8 cellular contexts compared by ENCODE assay signal in the genomic region with DNA sequence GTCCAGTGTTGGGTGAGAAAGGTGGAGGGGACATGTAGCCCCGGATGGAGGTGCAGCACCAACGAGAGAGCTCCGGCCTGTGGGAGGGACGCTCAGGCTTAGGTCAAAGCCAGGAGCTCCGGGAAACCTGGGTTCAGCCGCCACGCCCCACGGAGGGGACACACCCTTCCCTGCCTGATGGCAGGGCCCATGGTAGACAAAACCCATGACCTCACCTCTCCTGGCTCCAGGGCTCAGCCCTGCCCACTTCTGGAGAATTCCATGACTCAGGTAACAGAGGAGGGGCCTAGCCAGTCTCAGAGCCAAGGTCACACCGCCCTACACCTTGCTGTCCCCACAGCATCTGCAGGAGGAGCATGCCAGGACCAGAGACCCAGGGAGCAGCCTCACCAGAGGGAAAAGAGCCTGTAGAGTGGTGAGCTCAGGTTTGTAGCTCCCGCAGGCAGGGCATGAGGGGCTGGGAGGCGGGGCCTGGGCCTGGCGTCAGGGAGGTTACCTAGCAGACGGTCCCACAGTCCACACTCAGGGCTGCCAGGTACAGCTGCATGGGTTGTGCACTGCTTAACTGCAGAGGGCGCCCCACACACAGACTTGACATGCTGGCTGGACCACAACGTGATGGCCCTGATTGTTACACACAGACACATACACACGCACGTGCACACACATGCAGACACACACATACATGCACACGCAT.
DNase-seq lines count a peak whose midpoint lies in the region; ATAC-seq and TF ChIP-seq lines count a peak whose summit lies in the region.

No MANE protein-coding gene starts in this region.

- peak; percentile 51 for TF ChIP-seq CTCF in GM10248 (IDR thresholded peaks at IDR 0.05; ENCODE audit: control extremely low read depth, extremely low read depth, low read depth, missing control alignments)
- peak in 5 of 6 experiments; percentile 44 to 82 (median 52) for TF ChIP-seq CTCF in esophagus squamous epithelium (IDR thresholded peaks at IDR 0.05)

- H3K4me1 ChIP-seq in esophagus squamous epithelium (peaks cover 3 to 29% (median 10%) of the 10 kb centered on the region in 3 donors), trophoblast cell (ENCODE audit: control insufficient read depth in 1 of 2, insufficient read depth in 2 of 2, low read length in 2 of 2) (peaks cover 33 to 46% of the 10 kb centered on the region in 2 experiments)

- H3K27me3 Mint-ChIP-seq in activated CD4-positive, alpha-beta T cell treated with anti-CD3 and anti-CD28 coated beads, Interleukin-2, amount 10 ng/mL, durations not matched to agents 24 days and 14 days, result no peaks in the 10 kb centered on the region

- H4K12ac ChIP-seq in trophoblast cell (ENCODE audit: low read depth, low read length), result peak overlapping the region; percentile 76

- H3K27me3 ChIP-seq in esophagus squamous epithelium (no peaks in the 10 kb centered on the region), trophoblast cell (ENCODE audit: insufficient read depth, low read length) (no peaks in the 10 kb centered on the region)

- peak overlapping the region; percentile 86 for H2BK12ac ChIP-seq in trophoblast cell (ENCODE audit: low read length)

- H4K8ac ChIP-seq in trophoblast cell (ENCODE audit: low read depth, low read length), result peak overlapping the region; percentile 72

- peak overlapping the region; percentile 85 for H3K14ac ChIP-seq in trophoblast cell (ENCODE audit: low read length)

- H3K9me3 Mint-ChIP-seq in activated CD4-positive, alpha-beta T cell treated with anti-CD3 and anti-CD28 coated beads, Interleukin-2, amount 10 ng/mL, durations not matched to agents 24 days and 14 days, result no peaks in the 10 kb centered on the region

- H2AK5ac ChIP-seq in trophoblast cell (ENCODE audit: low read length), result peak overlapping the region; percentile 87

- WGBS in esophagus squamous epithelium, 2 donors, result 44% methylated on average over 6 to 9 of the region's 18 CpGs
- no CpG with 5 or more reads among the region's 18 CpGs for WGBS in trophoblast cell (ENCODE audit: extremely low coverage, insufficient coverage, insufficient read length)

- POLR2A ChIA-PET in GM10248 (lab: Yijun Ruan, JAX), result no interaction called here

- no peaks in the 10 kb centered on the region for H3K36me3 ChIP-seq in esophagus squamous epithelium
- H3K36me3 ChIP-seq in trophoblast cell (ENCODE audit: control insufficient read depth in 1 of 2, insufficient read depth in 2 of 2, low read length in 2 of 2), result no peaks in the 10 kb centered on the region

- peak overlapping the region; percentile 77 for H2BK5ac ChIP-seq in trophoblast cell (ENCODE audit: low read depth, low read length, poor library complexity)

- no peak overlapping the region for H3K4me2 ChIP-seq in trophoblast cell (ENCODE audit: low read length)

- peak overlapping the region; percentile 96 for H3K18ac ChIP-seq in trophoblast cell (ENCODE audit: low read length)

- H3K23ac ChIP-seq in trophoblast cell (ENCODE audit: low read length), result no peak overlapping the region

- H3K79me2 ChIP-seq in trophoblast cell (ENCODE audit: control insufficient read depth, insufficient read depth, low read length, poor library complexity), result peaks cover 17% of the 10 kb centered on the region

- H3K4me3 ChIP-seq in Jurkat, Clone E6-1 (ENCODE audit: low read length), result no peak overlapping the region
- H3K4me3 ChIP-seq in esophagus squamous epithelium, result peak overlapping the region; percentile 9 to 65 (median 24)
- H3K4me3 ChIP-seq in trophoblast cell (ENCODE audit: low read depth, low read length), result no peak overlapping the region

- peak overlapping the region; percentile 99 for H4K91ac ChIP-seq in trophoblast cell (ENCODE audit: low read depth, low read length)

- ATAC-seq in HG03571 (IDR thresholded peaks at IDR 0.05; ENCODE audit: unreplicated experiment), result no peak
- ATAC-seq in GM19328 (IDR thresholded peaks at IDR 0.05; ENCODE audit: unreplicated experiment), result no peak

- no peak overlapping the region for H3K27ac Mint-ChIP-seq in activated CD4-positive, alpha-beta T cell treated with anti-CD3 and anti-CD28 coated beads, Interleukin-2, amount 10 ng/mL, durations not matched to agents 24 days and 14 days

- H3K27ac ChIP-seq in esophagus squamous epithelium, result peak overlapping the region; percentile 69 to 80 (median 79)
- peak overlapping the region; percentile 61 for H3K27ac ChIP-seq in trophoblast cell (ENCODE audit: low read depth, low read length)

- peaks cover 44% of the 10 kb centered on the region for H3K79me1 ChIP-seq in trophoblast cell (ENCODE audit: low read length)

- intact Hi-C loops in activated CD4-positive, alpha-beta T cell treated with anti-CD3 and anti-CD28 coated beads, Interleukin-2, amount 10 ng/mL, durations not matched to agents 24 days and 14 days (cut with micrococcal nuclease), result loop anchor here (1.0 to 5.0 kb wide), 4 partner anchors 157 to 426 kb away; no protein-coding TSS in a partner anchor
- intact Hi-C loops in esophagus squamous epithelium (cut with DNase I), result no loop called here

- peaks cover 3% of the 10 kb centered on the region for H3K4me1 Mint-ChIP-seq in activated CD4-positive, alpha-beta T cell treated with anti-CD3 and anti-CD28 coated beads, Interleukin-2, amount 10 ng/mL, durations not matched to agents 24 days and 14 days

- CTCF ChIA-PET in GM10248 (lab: Yijun Ruan, JAX), result interaction anchor here (1.0 to 3.3 kb wide), 6 partner anchors 9 to 394 kb away, joined by 3 to 10 read pairs (median 4); no protein-coding TSS in a partner anchor

- no peaks in the 10 kb centered on the region for H3K36me3 Mint-ChIP-seq in activated CD4-positive, alpha-beta T cell treated with anti-CD3 and anti-CD28 coated beads, Interleukin-2, amount 10 ng/mL, durations not matched to agents 24 days and 14 days (ENCODE audit: low read depth)

- H3K4ac ChIP-seq in trophoblast cell (ENCODE audit: low read depth, low read length), result peak overlapping the region; percentile 49

- peak overlapping the region; percentile 19 for H2AFZ ChIP-seq in trophoblast cell (ENCODE audit: insufficient read depth, low read length, poor library complexity)

- peak; percentile 70 for DNase-seq in GM10248 (ENCODE audit: extremely low spot score)
- peak; percentile 75 for DNase-seq in Jurkat, Clone E6-1 (ENCODE audit: low read depth, low spot score)
- DNase-seq in activated CD4-positive, alpha-beta T cell treated with anti-CD3 and anti-CD28 coated beads, Interleukin-2, amount 10 ng/mL, durations not matched to agents 24 days and 14 days, result peak; percentile 85
- no peak for DNase-seq in esophagus squamous epithelium (lab: John Stamatoyannopoulos, UW)
- DNase-seq in trophoblast cell, result peak; percentile 81 to 84
- no peak for DNase-seq in NCI-H1092 (lab: John Stamatoyannopoulos, UW)

- H3K9ac ChIP-seq in trophoblast cell (ENCODE audit: low read length), result no peak overlapping the region

- H3K4me3 Mint-ChIP-seq in activated CD4-positive, alpha-beta T cell treated with anti-CD3 and anti-CD28 coated beads, Interleukin-2, amount 10 ng/mL, durations not matched to agents 24 days and 14 days, result no peak overlapping the region

- peak in 1 of 4 donors; percentile 74 for TF ChIP-seq POLR2A in esophagus squamous epithelium (IDR thresholded peaks at IDR 0.05)

- peak overlapping the region; percentile 92 for H2BK120ac ChIP-seq in trophoblast cell (ENCODE audit: insufficient read depth, low read length, poor library complexity)

- H3K9me3 ChIP-seq in esophagus squamous epithelium (no peaks in the 10 kb centered on the region), trophoblast cell (ENCODE audit: insufficient read depth, low read depth, low read length) (peaks cover 7% of the 10 kb centered on the region)

Comparison
In these comparisons a context has a peak if more than half of its experiments do, and no peak if none do; other contexts are left out.
1. DNase-seq: peak in GM10248 (single experiment), Jurkat, Clone E6-1 (single experiment), activated CD4-positive, alpha-beta T cell treated with anti-CD3 and anti-CD28 coated beads, Interleukin-2, amount 10 ng/mL, durations not matched to agents 24 days and 14 days (single experiment) and trophoblast cell (2 of 2); none in esophagus squamous epithelium (single experiment) and NCI-H1092 (single experiment).
2. H3K4me3 ChIP-seq: peak in esophagus squamous epithelium (4 of 4); none in Jurkat, Clone E6-1 (single experiment) and trophoblast cell (single experiment).